Comparison of ENCODE assay signal across 22 cellular contexts in genomic region chr18:9130806-9131205, GRCh38. TPM values are rescaled to one million over a fixed set of nuclear protein-coding genes. Genes with fewer than 3 reads are reported as not detected.
DNase-seq lines count a peak whose midpoint lies in the region; ATAC-seq and TF ChIP-seq lines count a peak whose summit lies in the region.
"Had no signal": no experiment of that assay in that cellular context is flagged by ENCODE, and none has a peak within 500 bp of the region (broad histone marks: within the 10 kb centered on the region; RNA-seq: fewer than 3 reads in every experiment).

No MANE protein-coding gene starts in this region.

- H3K79me2 ChIP-seq in MM.1S (ENCODE audit: low read length) = peaks cover 100% of the 10 kb centered on the region

- TF ChIP-seq CTCF in MM.1S (IDR thresholded peaks at IDR 0.05; ENCODE audit: low read length) = no peak
- TF ChIP-seq CTCF in choroid plexus epithelial cell (conservative IDR thresholded peaks at IDR 0.05; ENCODE audit: low read depth, low read length) = no peak

- H3K4me3 ChIP-seq in MM.1S (ENCODE audit: low read length) (no peak overlapping the region), choroid plexus epithelial cell (ENCODE audit: low read depth, low read length) (no peak overlapping the region), skeletal muscle satellite cell (ENCODE audit: low read length) (no peak overlapping the region)
- H3K4me3 ChIP-seq: BLaER1 treated with 17β-estradiol and CSF1 and Interleukin-3, amounts not matched to agents 10 nM and 100 nM; Peyer's patch had no signal

- H3K4me2 ChIP-seq in MM.1S (ENCODE audit: low read depth, low read length) (peak overlapping the region; percentile 85; the same call in 1 of the 2 replicates), skeletal muscle satellite cell (ENCODE audit: low read length) (peak overlapping the region; percentile 3)
- H3K4me2 ChIP-seq: BLaER1 treated with 17β-estradiol and CSF1 and Interleukin-3, amounts not matched to agents 10 nM and 100 nM had no signal

- DNase-seq in activated T-cell treated with anti-CD3 and anti-CD28 coated beads, Interleukin-2, amount 50 U/mL, for 24 hours = no peak
- DNase-seq in activated T-cell treated with anti-CD3 and anti-CD28 coated beads, Interleukin-2, amount 50 U/mL, for 48 hours = no peak
- DNase-seq in MM.1S (no peak), choroid plexus epithelial cell (ENCODE audit: low read depth) (peak; percentile 60), cerebellar nuclear complex (lab: John Stamatoyannopoulos, UW) (no peak), DMS53 (lab: John Stamatoyannopoulos, UW) (no peak)
- DNase-seq: activated B cell treated with CpG ODN at 0.5 μM for 24 hours; activated T-cell treated with anti-CD3 and anti-CD28 coated beads, Interleukin-2, amount 50 U/mL, for 72 hours; cortex of kidney; endodermal cell; head of caudate nucleus; naive thymus-derived CD8-positive, alpha-beta T cell; NCI-H1436 treated with DMSO at 0.1 percent for 48 hours; NCI-H510A treated with DMSO at 0.1 percent for 48 hours; NK-92 treated with Interleukin-12 subunit alpha and Interleukin-12 subunit beta, amount 100 ng/mL, for 24 hours; Peyer's patch had no signal

- H3K9me2 ChIP-seq in MM.1S (replicated peaks; ENCODE audit: insufficient read depth, low read length) = no peaks in the 10 kb centered on the region

- no peak overlapping the region for H3K4me3 Mint-ChIP-seq in activated T-cell treated with anti-CD3 and anti-CD28 coated beads, Interleukin-2, amount 50 U/mL, for 24 hours
- H3K4me3 Mint-ChIP-seq: activated B cell treated with CpG ODN at 0.5 μM for 24 hours; activated T-cell treated with anti-CD3 and anti-CD28 coated beads, Interleukin-2, amount 50 U/mL, for 72 hours; endodermal cell; memory B cell; naive thymus-derived CD8-positive, alpha-beta T cell had no signal

- H3K27me3 Mint-ChIP-seq in activated T-cell treated with anti-CD3 and anti-CD28 coated beads, Interleukin-2, amount 50 U/mL, for 24 hours = no peaks in the 10 kb centered on the region
- H3K27me3 Mint-ChIP-seq: activated B cell treated with CpG ODN at 0.5 μM for 24 hours; memory B cell; naive thymus-derived CD8-positive, alpha-beta T cell had no signal

- peak overlapping the region; percentile 26; the same call in 1 of the 2 replicates for H3K27ac ChIP-seq in MM.1S (ENCODE audit: low read length)
- H3K27ac ChIP-seq: BLaER1 treated with 17β-estradiol and CSF1 and Interleukin-3, amounts not matched to agents 10 nM and 100 nM; parathyroid adenoma; Peyer's patch had no signal

- H3K9ac ChIP-seq in MM.1S (ENCODE audit: low read length) = no peak overlapping the region
- H3K9ac ChIP-seq in skeletal muscle satellite cell (ENCODE audit: low read depth, low read length) = peak overlapping the region; percentile 9
- H3K9ac ChIP-seq: BLaER1 treated with 17β-estradiol and CSF1 and Interleukin-3, amounts not matched to agents 10 nM and 100 nM; parathyroid adenoma had no signal

- no peak for ATAC-seq in GM19452 (IDR thresholded peaks at IDR 0.05; ENCODE audit: unreplicated experiment)
- ATAC-seq: naive thymus-derived CD8-positive, alpha-beta T cell; sciatic nerve had no signal

- H3K27ac Mint-ChIP-seq in activated T-cell treated with anti-CD3 and anti-CD28 coated beads, Interleukin-2, amount 50 U/mL, for 24 hours = peak overlapping the region; percentile 74
- H3K27ac Mint-ChIP-seq: activated B cell treated with CpG ODN at 0.5 μM for 24 hours, endodermal cell, memory B cell had no signal

- H3K36me3 ChIP-seq in MM.1S (replicated peaks; ENCODE audit: insufficient read depth, low read length) = peaks cover 38% of the 10 kb centered on the region; the same call in 1 of the 2 replicates
- H3K36me3 ChIP-seq in skeletal muscle satellite cell (ENCODE audit: insufficient read depth, low read length) = peaks cover 62% of the 10 kb centered on the region

- H4K20me1 ChIP-seq in MM.1S (ENCODE audit: insufficient read depth, low read length) = 0 out of 2 replicates have a peak, but pooled peaks cover under 1% of the 10 kb centered on the region

- H3K4me1 Mint-ChIP-seq in activated T-cell treated with anti-CD3 and anti-CD28 coated beads, Interleukin-2, amount 50 U/mL, for 24 hours (ENCODE audit: low read depth) = peaks cover 70% of the 10 kb centered on the region

- H3K9me3 Mint-ChIP-seq in activated T-cell treated with anti-CD3 and anti-CD28 coated beads, Interleukin-2, amount 50 U/mL, for 24 hours = no peaks in the 10 kb centered on the region
- H3K9me3 Mint-ChIP-seq: activated B cell treated with CpG ODN at 0.5 μM for 24 hours; activated T-cell treated with anti-CD3 and anti-CD28 coated beads, Interleukin-2, amount 50 U/mL, for 72 hours; endodermal cell; memory B cell; naive thymus-derived CD8-positive, alpha-beta T cell had no signal

- H3K4me1 ChIP-seq in MM.1S (ENCODE audit: low read length) = peaks cover 46% of the 10 kb centered on the region
- H3K4me1 ChIP-seq in skeletal muscle satellite cell (ENCODE audit: control insufficient read depth, insufficient read depth, low read length) = peaks cover 9% of the 10 kb centered on the region

- H3F3A ChIP-seq in MM.1S (ENCODE audit: insufficient read depth, low read length) = peaks cover 87% of the 10 kb centered on the region

- H2AFZ ChIP-seq in MM.1S (ENCODE audit: low read length) = no peak overlapping the region
- H2AFZ ChIP-seq: parathyroid adenoma had no signal

- peaks cover 95% of the 10 kb centered on the region for H3K36me3 Mint-ChIP-seq in activated T-cell treated with anti-CD3 and anti-CD28 coated beads, Interleukin-2, amount 50 U/mL, for 24 hours (ENCODE audit: low read depth)

- no peaks in the 10 kb centered on the region for H3K27me3 ChIP-seq in MM.1S (replicated peaks; ENCODE audit: insufficient read depth, low read length)
- H3K27me3 ChIP-seq in skeletal muscle satellite cell (ENCODE audit: control insufficient read depth, insufficient read depth, low read length) = no peaks in the 10 kb centered on the region
- H3K27me3 ChIP-seq: BLaER1 treated with 17β-estradiol and CSF1 and Interleukin-3, amounts not matched to agents 10 nM and 100 nM; Peyer's patch had no signal

- H3K9me3 ChIP-seq in MM.1S (replicated peaks; ENCODE audit: insufficient read depth, low read length) = no peaks in the 10 kb centered on the region
- H3K9me3 ChIP-seq in skeletal muscle satellite cell (replicated peaks; ENCODE audit: low read length) = no peaks in the 10 kb centered on the region
- H3K9me3 ChIP-seq: BLaER1 treated with 17β-estradiol and CSF1 and Interleukin-3, amounts not matched to agents 10 nM and 100 nM; Peyer's patch had no signal

RNA-seq across cellular contexts. Expression of gene ANKRD12, which starts 5.8 kb away (rescaled TPM):
- 15.1 and 17.5 TPM in 2 replicates for total RNA-seq in skeletal muscle satellite cell (2012; rRNA removed)

RNA-seq across cellular contexts. Expression of gene NDUFV2, which starts 28.3 kb away (rescaled TPM):
- total RNA-seq in skeletal muscle satellite cell (2012; rRNA removed) = 150 and 225 TPM in 2 replicates
